ENCODE assay signal across 24 cellular contexts in the genomic region with DNA sequence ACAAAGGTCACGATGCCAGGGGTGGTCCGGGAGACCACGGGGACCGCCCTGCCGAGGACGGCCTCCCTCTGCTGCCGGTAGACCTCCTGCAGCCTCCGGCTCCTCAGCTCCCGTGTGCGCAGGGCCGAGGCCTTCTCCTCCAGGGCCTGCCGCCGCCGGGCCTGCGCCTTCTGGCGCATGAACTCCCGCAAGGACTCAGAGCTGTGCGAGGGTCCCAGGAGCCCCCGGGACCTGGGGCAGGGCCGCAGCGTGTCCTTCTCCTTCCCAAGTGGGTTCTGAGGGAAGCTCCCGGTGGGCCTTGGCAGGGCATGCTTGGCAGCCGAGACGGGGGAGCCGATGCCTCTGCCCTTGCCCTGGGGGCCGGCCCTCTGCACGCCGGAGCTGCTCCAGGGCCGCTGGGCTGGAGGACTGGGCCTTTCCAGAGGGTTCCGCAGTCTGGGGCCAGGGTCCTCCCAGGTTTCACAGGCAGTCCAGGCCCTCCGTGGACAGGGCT. TPM values are rescaled to one million over a fixed set of nuclear protein-coding genes. Genes with fewer than 3 reads are reported as not detected.
DNase-seq lines count a peak whose midpoint lies in the region; ATAC-seq, FAIRE-seq and TF ChIP-seq lines count a peak whose summit lies in the region.
"Had no signal": no experiment of that assay in that cellular context is flagged by ENCODE, and none has a peak within 500 bp of the region (broad histone marks: within the 10 kb centered on the region; RNA-seq: fewer than 3 reads in every experiment).

No MANE protein-coding gene starts in this region.

- no peak overlapping the region for H3K14ac ChIP-seq in H1 (ENCODE audit: insufficient read length)

- no peak overlapping the region for H2BK120ac ChIP-seq in H1 (replicated peaks; ENCODE audit: low read depth, low read length)

- H2AK5ac ChIP-seq in H1 (ENCODE audit: low read depth, low read length): no peak overlapping the region

- H3K36me3 ChIP-seq in heart left ventricle: no peaks in the 10 kb centered on the region
- no peaks in the 10 kb centered on the region for H3K36me3 ChIP-seq in BE2C
- H3K36me3 ChIP-seq in H1 (ENCODE audit: control insufficient read depth in 2 of 4, insufficient read depth in 4 of 4, low read length in 3 of 4): no peaks in the 10 kb centered on the region; a peak in 1 of 8 replicates
- H3K36me3 ChIP-seq: HAP-1 had no signal

- H3K79me1 ChIP-seq in H1 (ENCODE audit: low read depth, low read length): no peaks in the 10 kb centered on the region

- no peak for ATAC-seq in left cardiac atrium
- no peak for ATAC-seq in heart left ventricle
- ATAC-seq in HG03280 (IDR thresholded peaks at IDR 0.05; ENCODE audit: unreplicated experiment): no peak
- ATAC-seq in HG02973 (IDR thresholded peaks at IDR 0.05; ENCODE audit: unreplicated experiment): no peak

- H3K23ac ChIP-seq in H1 (ENCODE audit: insufficient read length): no peak overlapping the region

- no peak overlapping the region for H3K56ac ChIP-seq in H1 (replicated peaks; ENCODE audit: insufficient read length, low read depth, low read length)

- H4K8ac ChIP-seq in H1 (ENCODE audit: extremely low read depth, insufficient read depth, low read length): peak overlapping the region; percentile 64

- no peak overlapping the region for H2BK20ac ChIP-seq in H1 (ENCODE audit: low read length)

- no peaks in the 10 kb centered on the region for H3K79me2 ChIP-seq in H1 (ENCODE audit: control insufficient read depth in 1 of 2, insufficient read depth in 2 of 2, low read length in 2 of 2)

- H3K4me3 ChIP-seq in heart left ventricle: no peak overlapping the region
- H3K4me3 ChIP-seq in BE2C (ENCODE audit: low read depth, low read length): no peak overlapping the region
- no peak overlapping the region for H3K4me3 ChIP-seq in H1 (ENCODE audit: extremely low read depth in 1 of 4, insufficient read depth in 2 of 4, low read depth in 3 of 4, low read length in 4 of 4)
- H3K4me3 ChIP-seq: A549, GM23338, HAP-1 had no signal

- H3K27ac ChIP-seq in heart left ventricle (no peak overlapping the region), H1 (ENCODE audit: low read depth, low read length) (no peak overlapping the region)
- H3K27ac ChIP-seq: A549 had no signal

- TF ChIP-seq EP300 in H1 (IDR thresholded peaks at IDR 0.05; ENCODE audit: borderline replicate concordance in 1 of 2, low read depth in 2 of 2, low read length in 2 of 2): no peak

- H3K27me3 ChIP-seq in heart left ventricle (peaks cover 0 to 29% (median 9%) of the 10 kb centered on the region in 9 donors), BE2C (no peaks in the 10 kb centered on the region; the same call in 1 of the 2 replicates), H1 (replicated peaks in 1 of 4; ENCODE audit: control insufficient read depth in 3 of 4, extremely low read depth in 1 of 4, insufficient read depth in 3 of 4, low read length in 3 of 4) (no peaks in the 10 kb centered on the region)

- CTCF ChIA-PET in H1 (lab: Charles Lee; ENCODE audit: partially characterized antibody): interaction anchor here (0.8 to 1.9 kb wide), 9 partner anchors 8 to 152 kb away, joined by 3 to 6 read pairs (median 3); no protein-coding TSS in a partner anchor

- H4K20me1 ChIP-seq in H1 (replicated peaks in 1 of 2; ENCODE audit: control insufficient read depth in 1 of 2, insufficient read depth in 2 of 2, low read length in 2 of 2): peaks cover 0 to 12% of the 10 kb centered on the region in 2 experiments

- TF ChIP-seq RAD21 in H1 (IDR thresholded peaks at IDR 0.05 in 1 of 2, conservative IDR thresholded peaks at IDR 0.05 in 1 of 2; ENCODE audit: low read depth in 2 of 2, low read length in 2 of 2): no peak

- peaks cover 11% of the 10 kb centered on the region; the same call in 1 of the 2 replicates for H3K23me2 ChIP-seq in H1 (ENCODE audit: low read depth, low read length)

- H2AFZ ChIP-seq in H1 (ENCODE audit: low read length): no peak overlapping the region; the same call in 1 of the 2 replicates
- H2AFZ ChIP-seq: GM23338 had no signal

- no peak overlapping the region for H4K91ac ChIP-seq in H1 (replicated peaks; ENCODE audit: insufficient read length, low read length)

- H4K5ac ChIP-seq in H1 (ENCODE audit: insufficient read length, low read depth, low read length): no peak overlapping the region

- no peak overlapping the region for H3K4ac ChIP-seq in H1 (replicated peaks; ENCODE audit: insufficient read length, low read depth, low read length)

- H2BK15ac ChIP-seq in H1 (ENCODE audit: low read length): no peak overlapping the region

- POLR2A ChIA-PET in H1 (lab: Charles Lee; ENCODE audit: partially characterized antibody): no interaction called here

- TF ChIP-seq POLR2A in heart left ventricle (IDR thresholded peaks at IDR 0.05) (no peak), H1 (IDR thresholded peaks at IDR 0.05; ENCODE audit: control extremely low read depth in 1 of 2, low read depth in 2 of 2, low read length in 2 of 2) (no peak)

- peak; percentile 17 for DNase-seq in left cardiac atrium
- no peak for DNase-seq in heart left ventricle
- peak; percentile 11 for DNase-seq in BE2C
- no peak for DNase-seq in H1 (ENCODE audit: low read depth in 1 of 2, low spot score in 2 of 2)
- DNase-seq: 8988T; ACHN; AML-193; Calu3; CD4-positive, alpha-beta memory T cell; COR-L47; DMS53; DMS79 treated with DMSO at 0.1 percent for 48 hours; GF-D8; HFFc6 had no signal

- FAIRE-seq in H1 (lab: Jason Lieb, UNC): no peak
- FAIRE-seq: A549, GM12891, GM18507, H54 had no signal

- 86 to 93% (median 90%) methylated on average over 12 to 31 of the region's 31 CpGs for WGBS in heart left ventricle, 4 donors
- 92% methylated on average over 19 of the region's 31 CpGs; no CpG with 5 or more reads in 1 of the 2 experiments for WGBS in H1 (ENCODE audit: extremely low coverage in 1 of 2, insufficient coverage in 1 of 2, insufficient read length in 1 of 2, insufficient replicate concordance in 2 of 2, low coverage in 1 of 2, low lambda C conversion rate in 2 of 2, missing lambda C conversion rate in 1 of 2), 2 experiments

- TF ChIP-seq CTCF in heart left ventricle (IDR thresholded peaks at IDR 0.05): no peak
- TF ChIP-seq CTCF in BE2C (IDR thresholded peaks at IDR 0.05; ENCODE audit: low read depth, low read length): no peak
- TF ChIP-seq CTCF in H1 (IDR thresholded peaks at IDR 0.05; ENCODE audit: control extremely low read depth in 1 of 3, insufficient read depth in 1 of 3, low read depth in 1 of 3, low read length in 3 of 3): no peak

- H3K4me2 ChIP-seq in H1 (ENCODE audit: insufficient read depth in 1 of 2, low read depth in 2 of 2, low read length in 2 of 2): no peak overlapping the region
- H3K4me2 ChIP-seq: A549, GM23338 had no signal

- no peak overlapping the region for H2BK12ac ChIP-seq in H1 (ENCODE audit: low read depth, low read length)

- no peak overlapping the region for H2BK5ac ChIP-seq in H1 (ENCODE audit: low read depth, low read length)

- no peak overlapping the region for H3K18ac ChIP-seq in H1 (ENCODE audit: extremely low read depth, low read length)

- no peak overlapping the region for H3K9ac ChIP-seq in H1 (replicated peaks in 1 of 4; ENCODE audit: extremely low read depth in 1 of 4, low read depth in 3 of 4, low read length in 3 of 4)

- intact Hi-C loops in left cardiac atrium (cut with DNase I): no loop called here
- intact Hi-C loops in heart left ventricle (cut with DNase I): no loop called here

- H3K4me1 ChIP-seq in heart left ventricle: no peaks in the 10 kb centered on the region
- H3K4me1 ChIP-seq in BE2C: peaks cover 8% of the 10 kb centered on the region
- no peaks in the 10 kb centered on the region for H3K4me1 ChIP-seq in H1 (replicated peaks in 1 of 4; ENCODE audit: control insufficient read depth in 3 of 4, insufficient read depth in 4 of 4, low read length in 3 of 4)
- H3K4me1 ChIP-seq: A549, HAP-1 had no signal

- H3K9me3 ChIP-seq in heart left ventricle (no peaks in the 10 kb centered on the region), BE2C (no peaks in the 10 kb centered on the region), H1 (ENCODE audit: insufficient read depth in 2 of 2, low read depth in 1 of 2, low read length in 1 of 2) (peaks cover 4 to 10% of the 10 kb centered on the region in 2 experiments; a peak in 2 of 4 replicates)
- H3K9me3 ChIP-seq: A549, HAP-1 had no signal

RNA-seq across cellular contexts. Expression of a gene that starts 13.3 kb away (rescaled TPM):
- total RNA-seq in left cardiac atrium (not detected), heart left ventricle (under 1 TPM in 1 of 9 donors, not detected in 8; 0.04 TPM)
- polyA plus RNA-seq in heart left ventricle (not detected), H1 (2011; rRNA removed) (0.02 TPM in 2 replicates)
- not detected for polyA plus RNA-seq in BE2C (2012; ENCODE audit: insufficient read depth, insufficient read length, low read depth)
- not detected in 2 replicates for total RNA-seq in H1 (2021; fragmentation: NEBNext Ultra II Directional; extraction: Animal tissue kit (Norgen Biotek cat#: 25700))
- 0.01 TPM for polyA plus RNA-seq in H1 (2011; cell fraction: cytosol; rRNA removed)
- polyA plus RNA-seq in H1 (2011; cell fraction: nucleus; rRNA removed): 0.07 TPM
- polyA plus RNA-seq in H1 (2012, experiment 1 of 2): 0.03 TPM in 2 of 4 replicates, not detected in the others
- polyA plus RNA-seq in H1 (2012, experiment 2 of 2): 0.03 TPM
- polyA plus RNA-seq in H1 (2013, experiment 1 of 2): 0.02 TPM
- polyA plus RNA-seq in H1 (2013, experiment 2 of 2): under 0.01 TPM
- 0.06 TPM in 1 of 2 replicates, not detected in the other for polyA minus RNA-seq in H1 (2011; rRNA and poly(A)+ RNA removed)
- not detected for polyA minus RNA-seq in H1 (2011; cell fraction: cytosol; rRNA and poly(A)+ RNA removed)
- not detected for polyA minus RNA-seq in H1 (2011; cell fraction: nucleus; rRNA and poly(A)+ RNA removed)
- total RNA-seq: CD4-positive, alpha-beta memory T cell; Daoy; HFFc6 had no signal
- polyA plus RNA-seq: BJ; CD4-positive, alpha-beta memory T cell; GM23338 had no signal

RNA-seq across cellular contexts. Expression of a gene that starts 36.8 kb away (rescaled TPM):
- total RNA-seq in left cardiac atrium (10 to 100 TPM; 55.6 to 58.6 TPM), heart left ventricle (10 to 100 TPM; 24.1 to 52.0 (median 31.7) TPM)
- polyA plus RNA-seq in heart left ventricle (10 to 100 TPM; 31.5 to 80.2 TPM), H1 (2011; rRNA removed) (12.8 and 19.8 TPM in 2 replicates)
- polyA plus RNA-seq in BE2C (2012; ENCODE audit: insufficient read depth, insufficient read length, low read depth): 131 TPM
- total RNA-seq in H1 (2021; fragmentation: NEBNext Ultra II Directional; extraction: Animal tissue kit (Norgen Biotek cat#: 25700)): 15.7 and 18.0 TPM in 2 replicates
- 13.8 TPM for polyA plus RNA-seq in H1 (2011; cell fraction: cytosol; rRNA removed)
- polyA plus RNA-seq in H1 (2011; cell fraction: nucleus; rRNA removed): 39.2 TPM
- polyA plus RNA-seq in H1 (2012, experiment 1 of 2): 9.3 to 15.2 TPM (median 14.5 TPM) in 4 replicates
- polyA plus RNA-seq in H1 (2012, experiment 2 of 2): 12.0 TPM
- 14.4 TPM for polyA plus RNA-seq in H1 (2013, experiment 1 of 2)
- polyA plus RNA-seq in H1 (2013, experiment 2 of 2): 13.9 TPM
- 3.5 and 4.2 TPM in 2 replicates for polyA minus RNA-seq in H1 (2011; rRNA and poly(A)+ RNA removed)
- 12.7 TPM for polyA minus RNA-seq in H1 (2011; cell fraction: cytosol; rRNA and poly(A)+ RNA removed)
- 11.2 TPM for polyA minus RNA-seq in H1 (2011; cell fraction: nucleus; rRNA and poly(A)+ RNA removed)

RNA-seq across cellular contexts. Expression of a gene that starts 44.9 kb away (rescaled TPM):
- 1 to 10 TPM; 6.5 to 6.6 TPM for total RNA-seq in left cardiac atrium
- total RNA-seq in heart left ventricle: 1 to 10 TPM; 4.8 to 7.8 (median 5.9) TPM
- 1 to 10 TPM; 4.3 to 9.9 TPM for polyA plus RNA-seq in heart left ventricle
- polyA plus RNA-seq in BE2C (2012; ENCODE audit: insufficient read depth, insufficient read length, low read depth): 65.1 TPM
- total RNA-seq in H1 (2021; fragmentation: NEBNext Ultra II Directional; extraction: Animal tissue kit (Norgen Biotek cat#: 25700)): 27.5 and 28.6 TPM in 2 replicates
- polyA plus RNA-seq in H1 (2011; rRNA removed): 18.0 and 21.8 TPM in 2 replicates
- polyA plus RNA-seq in H1 (2011; cell fraction: cytosol; rRNA removed): 20.4 TPM
- polyA plus RNA-seq in H1 (2011; cell fraction: nucleus; rRNA removed): 52.2 TPM
- polyA plus RNA-seq in H1 (2012, experiment 1 of 2): 18.2 to 24.6 TPM (median 21.8 TPM) in 4 replicates
- 13.5 TPM for polyA plus RNA-seq in H1 (2012, experiment 2 of 2)
- 27.3 TPM for polyA plus RNA-seq in H1 (2013, experiment 1 of 2)
- polyA plus RNA-seq in H1 (2013, experiment 2 of 2): 25.5 TPM
- 17.0 and 19.8 TPM in 2 replicates for polyA minus RNA-seq in H1 (2011; rRNA and poly(A)+ RNA removed)
- 10.7 TPM for polyA minus RNA-seq in H1 (2011; cell fraction: cytosol; rRNA and poly(A)+ RNA removed)
- polyA minus RNA-seq in H1 (2011; cell fraction: nucleus; rRNA and poly(A)+ RNA removed): 13.1 TPM

Comparison
In these comparisons a context has a peak if more than half of its experiments do, and no peak if none do; other contexts are left out.
1. DNase-seq: peak in left cardiac atrium (single experiment) and BE2C (single experiment); none in heart left ventricle (0 of 5) and H1 (0 of 2).